Comparison of ENCODE assay signal across 1 cellular context in genomic region chr5:83277953-83278352, GRCh38.
TF ChIP-seq lines count a peak whose summit lies in the region.

No MANE protein-coding gene starts in this region.

TF ChIP-seq in HepG2, 621 proteins besides CTCF, POLR2A, EP300 and RAD21 (continued from another document):
- TF ChIP-seq NRL (CRISPR knock-in tag; IDR thresholded peaks at IDR 0.05; ENCODE audit: borderline replicate concordance): no peak
- no peak for TF ChIP-seq CHD2 (IDR thresholded peaks at IDR 0.05; ENCODE audit: low read depth, low read length)
- TF ChIP-seq CSRNP2 (CRISPR knock-in tag; conservative IDR thresholded peaks at IDR 0.05; ENCODE audit: low read depth): no peak
- TF ChIP-seq ZNF598 (CRISPR knock-in tag; IDR thresholded peaks at IDR 0.05; ENCODE audit: borderline replicate concordance): no peak
